13 cellular contexts compared by ENCODE assay signal in the genomic region with DNA sequence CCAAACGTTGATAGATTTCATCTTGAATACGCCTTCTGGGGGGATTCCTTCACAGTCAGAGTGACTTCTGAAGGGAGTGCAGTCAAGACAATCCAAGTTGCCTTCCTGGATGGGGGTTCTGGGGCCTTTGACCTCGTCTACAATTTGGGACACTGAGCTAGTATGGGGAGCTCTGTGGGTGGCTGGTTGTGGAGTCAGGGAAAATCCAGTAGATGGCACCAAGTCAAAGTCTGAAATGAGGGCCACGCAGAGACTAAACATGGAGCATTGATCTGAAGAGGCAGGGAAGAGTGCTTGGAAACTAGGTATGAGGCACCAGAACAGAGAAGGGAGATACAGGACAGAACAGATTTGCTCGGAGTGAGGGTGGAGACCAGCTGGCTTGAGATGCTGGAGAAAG. TPM values are rescaled to one million over a fixed set of nuclear protein-coding genes. Genes with fewer than 3 reads are reported as not detected.
DNase-seq lines count a peak whose midpoint lies in the region; ATAC-seq and TF ChIP-seq lines count a peak whose summit lies in the region.
"Had no signal": no experiment of that assay in that cellular context is flagged by ENCODE, and none has a peak within 500 bp of the region (broad histone marks: within the 10 kb centered on the region; RNA-seq: fewer than 3 reads in every experiment).

No MANE protein-coding gene starts in this region.

- peaks cover 1% of the 10 kb centered on the region for H3K36me3 Mint-ChIP-seq in activated CD4-positive, alpha-beta T cell treated with anti-CD3 and anti-CD28 coated beads, Interleukin-2, amount 10 ng/mL, durations not matched to agents 24 days and 14 days (ENCODE audit: low read depth)
- no peaks in the 10 kb centered on the region for H3K36me3 Mint-ChIP-seq in osteocyte (ENCODE audit: unreplicated experiment)

- H3K27ac Mint-ChIP-seq in activated CD4-positive, alpha-beta T cell treated with anti-CD3 and anti-CD28 coated beads, Interleukin-2, amount 10 ng/mL, durations not matched to agents 24 days and 14 days: peak overlapping the region; percentile 11
- no peak overlapping the region for H3K27ac Mint-ChIP-seq in osteocyte (ENCODE audit: unreplicated experiment)

- no peak for ATAC-seq in GM18511 (IDR thresholded peaks at IDR 0.05; ENCODE audit: unreplicated experiment)

- no peaks in the 10 kb centered on the region for H3K27me3 Mint-ChIP-seq in activated CD4-positive, alpha-beta T cell treated with anti-CD3 and anti-CD28 coated beads, Interleukin-2, amount 10 ng/mL, durations not matched to agents 24 days and 14 days
- no peaks in the 10 kb centered on the region for H3K27me3 Mint-ChIP-seq in osteocyte (ENCODE audit: unreplicated experiment)

- H3K4me1 Mint-ChIP-seq in activated CD4-positive, alpha-beta T cell treated with anti-CD3 and anti-CD28 coated beads, Interleukin-2, amount 10 ng/mL, durations not matched to agents 24 days and 14 days: peaks cover 33% of the 10 kb centered on the region
- H3K4me1 Mint-ChIP-seq in osteocyte (ENCODE audit: unreplicated experiment): peaks cover 17% of the 10 kb centered on the region

- H3K9me3 Mint-ChIP-seq in activated CD4-positive, alpha-beta T cell treated with anti-CD3 and anti-CD28 coated beads, Interleukin-2, amount 10 ng/mL, durations not matched to agents 24 days and 14 days: no peaks in the 10 kb centered on the region
- no peaks in the 10 kb centered on the region for H3K9me3 Mint-ChIP-seq in osteocyte (ENCODE audit: unreplicated experiment)

- TF ChIP-seq POLR2A in NB4 (IDR thresholded peaks at IDR 0.05; ENCODE audit: extremely low read depth, insufficient read length): no peak

- intact Hi-C loops in activated CD4-positive, alpha-beta T cell treated with anti-CD3 and anti-CD28 coated beads, Interleukin-2, amount 10 ng/mL, durations not matched to agents 24 days and 14 days (cut with micrococcal nuclease): loop anchor here (1.0 kb wide), 1 partner anchor 33 kb away; no protein-coding TSS in a partner anchor

- DNase-seq in activated CD4-positive, alpha-beta T cell treated with anti-CD3 and anti-CD28 coated beads, Interleukin-2, amount 10 ng/mL, durations not matched to agents 24 days and 14 days: peak; percentile 75
- no peak for DNase-seq in activated CD4-positive, alpha-beta T cell treated with anti-CD3 and anti-CD28 coated beads for 4 hours
- peak; percentile 31 for DNase-seq in NB4 (ENCODE audit: low read depth)
- peak in 1 of 2 donors; percentile 32 for DNase-seq in cardiac fibroblast (ENCODE audit: low read depth in 2 of 2)
- no peak for DNase-seq in osteocyte (ENCODE audit: extremely low spot score, unreplicated experiment)
- no peak for DNase-seq in SIG-M5 treated with dmso at 0.1 percent for 504 hours (lab: John Stamatoyannopoulos, UW; ENCODE audit: unreplicated experiment)
- no peak for DNase-seq in putamen (ENCODE audit: low spot score)
- DNase-seq: NCI-H1105 treated with DMSO at 0.1 percent for 48 hours, sigmoid colon had no signal

- H3K4me3 Mint-ChIP-seq in activated CD4-positive, alpha-beta T cell treated with anti-CD3 and anti-CD28 coated beads, Interleukin-2, amount 10 ng/mL, durations not matched to agents 24 days and 14 days: no peak overlapping the region
- no peak overlapping the region for H3K4me3 Mint-ChIP-seq in osteocyte (ENCODE audit: unreplicated experiment)

- TF ChIP-seq CTCF in NB4 (IDR thresholded peaks at IDR 0.05; ENCODE audit: low read depth, low read length) (no peak), cardiac fibroblast (IDR thresholded peaks at IDR 0.05; ENCODE audit: low read depth, low read length) (peak; percentile 3), osteocyte (IDR thresholded peaks at IDR 0.05) (peak; percentile 17)

- no peak overlapping the region for H3K4me3 ChIP-seq in NB4 (ENCODE audit: low read depth, low read length)
- no peak overlapping the region for H3K4me3 ChIP-seq in cardiac fibroblast (replicated peaks in 1 of 2; ENCODE audit: low read depth in 2 of 2, low read length in 2 of 2)
- H3K4me3 ChIP-seq: sigmoid colon had no signal

RNA-seq across cellular contexts. Expression of a gene that starts 43.6 kb away (rescaled TPM):
- 0.26 and 0.72 TPM in 2 replicates for total RNA-seq in activated CD4-positive, alpha-beta T cell treated with anti-CD3 and anti-CD28 coated beads, Interleukin-2, amount 10 ng/mL, durations not matched to agents 24 days and 14 days
- not detected in 2 replicates for total RNA-seq in osteocyte
- total RNA-seq: astrocyte, mucosa of gallbladder, sigmoid colon, ureter had no signal

Comparison
In these comparisons a context has a peak if more than half of its experiments do, and no peak if none do; other contexts are left out.
1. DNase-seq: peak in activated CD4-positive, alpha-beta T cell treated with anti-CD3 and anti-CD28 coated beads, Interleukin-2, amount 10 ng/mL, durations not matched to agents 24 days and 14 days (single experiment) and NB4 (single experiment); none in activated CD4-positive, alpha-beta T cell treated with anti-CD3 and anti-CD28 coated beads for 4 hours (0 of 2), osteocyte (single experiment), SIG-M5 treated with dmso at 0.1 percent for 504 hours (single experiment) and putamen (single experiment).